ENCODE assay signal across 1 cellular context in genomic region chr20:34318609-34319443, GRCh38.
TF ChIP-seq lines count a peak whose summit lies in the region.

No MANE protein-coding gene starts in this region.

TF ChIP-seq in HepG2, 621 proteins besides CTCF, POLR2A, EP300 and RAD21 (continued from another document):
- no peak for TF ChIP-seq ZBTB40 (IDR thresholded peaks at IDR 0.05)
- TF ChIP-seq ZBTB40 (CRISPR knock-in tag; IDR thresholded peaks at IDR 0.05): peak; percentile 80
- no peak for TF ChIP-seq LCORL (IDR thresholded peaks at IDR 0.05)
- peak; percentile 69; the same call in 1 of the 2 replicates for TF ChIP-seq LCORL (CRISPR knock-in tag; IDR thresholded peaks at IDR 0.05)
- no peak for TF ChIP-seq MAFK (conservative IDR thresholded peaks at IDR 0.05 in 1 of 2, IDR thresholded peaks at IDR 0.05 in 1 of 2; ENCODE audit: low read length in 2 of 2)
- no peak for TF ChIP-seq TFDP2 (CRISPR knock-in tag; IDR thresholded peaks at IDR 0.05)
- no peak for TF ChIP-seq ARNT2 (CRISPR knock-in tag; IDR thresholded peaks at IDR 0.05; ENCODE audit: low read depth)
